Comparison of ENCODE assay signal across 8 cellular contexts in genomic region chrX:119755981-119756533, GRCh38. TPM values are rescaled to one million over a fixed set of nuclear protein-coding genes. Genes with fewer than 3 reads are reported as not detected.
DNase-seq lines count a peak whose midpoint lies in the region; ATAC-seq and TF ChIP-seq lines count a peak whose summit lies in the region.

No MANE protein-coding gene starts in this region.

- ATAC-seq in HG03135 (IDR thresholded peaks at IDR 0.05; ENCODE audit: unreplicated experiment) (peak; percentile 79), upper lobe of right lung (peak; percentile 12)

- no peaks in the 10 kb centered on the region for H3K9me3 ChIP-seq in upper lobe of right lung
- no peaks in the 10 kb centered on the region for H3K9me3 ChIP-seq in tibial nerve
- H3K9me3 ChIP-seq in sigmoid colon = no peaks in the 10 kb centered on the region

- H3K36me3 ChIP-seq in upper lobe of right lung (no peaks in the 10 kb centered on the region), tibial nerve (no peaks in the 10 kb centered on the region), sigmoid colon (no peaks in the 10 kb centered on the region)

- TF ChIP-seq CTCF in upper lobe of right lung (IDR thresholded peaks at IDR 0.05) (no peak), tibial nerve (IDR thresholded peaks at IDR 0.05) (no peak), sigmoid colon (IDR thresholded peaks at IDR 0.05) (no peak)

- TF ChIP-seq EP300 in tibial nerve (IDR thresholded peaks at IDR 0.05) (no peak), sigmoid colon (IDR thresholded peaks at IDR 0.05) (no peak)

- H3K27ac ChIP-seq in upper lobe of right lung (peak overlapping the region; percentile 42), tibial nerve (peak overlapping the region in 1 of 4 donors; percentile 40), sigmoid colon (no peak overlapping the region)

- TF ChIP-seq POLR2A in tibial nerve (IDR thresholded peaks at IDR 0.05) = no peak
- no peak for TF ChIP-seq POLR2A in sigmoid colon (IDR thresholded peaks at IDR 0.05)

- H3K4me1 ChIP-seq in upper lobe of right lung (no peaks in the 10 kb centered on the region), tibial nerve (peaks cover 0 to 13% (median 0%) of the 10 kb centered on the region in 4 donors), sigmoid colon (peaks cover 0 to 17% (median 7%) of the 10 kb centered on the region in 4 donors)

- H3K4me3 ChIP-seq in upper lobe of right lung = no peak overlapping the region
- H3K4me3 ChIP-seq in tibial nerve = no peak overlapping the region
- no peak overlapping the region for H3K4me3 ChIP-seq in sigmoid colon

- 63 to 71% methylated on average over 7 of the region's 7 CpGs for WGBS in tibial nerve, 2 donors
- 28 to 55% methylated on average over 7 of the region's 7 CpGs for WGBS in sigmoid colon, 2 donors

- intact Hi-C loops in upper lobe of right lung (cut with DNase I) = no loop called here
- intact Hi-C loops in sigmoid colon (cut with DNase I) = no loop called here

- no peaks in the 10 kb centered on the region for H3K27me3 ChIP-seq in upper lobe of right lung
- peaks cover 0 to 25% of the 10 kb centered on the region in 2 donors for H3K27me3 ChIP-seq in tibial nerve
- peaks cover 8 to 21% (median 11%) of the 10 kb centered on the region in 3 donors for H3K27me3 ChIP-seq in sigmoid colon

- DNase-seq in GM19240 (ENCODE audit: insufficient read length, low spot score) = peak; percentile 84
- DNase-seq in T-helper 9 cell = peak; percentile 32
- DNase-seq in germinal center (ENCODE audit: low spot score) = peak; percentile 10
- no peak for DNase-seq in upper lobe of right lung
- DNase-seq in tibial nerve (ENCODE audit: low spot score in 2 of 2) = no peak
- no peak for DNase-seq in amniotic stem cell (lab: John Stamatoyannopoulos, UW)
- no peak for DNase-seq in sigmoid colon

RNA-seq across cellular contexts. Expression of gene SOWAHD, which starts 2.3 kb away (rescaled TPM):
- total RNA-seq in upper lobe of right lung = 4.0 TPM
- total RNA-seq in tibial nerve = 1 to 10 TPM in 1 of 4 donors, not detected in 3; 1.1 TPM
- under 1 TPM in 1 of 4 donors, not detected in 3; 0.54 TPM for total RNA-seq in sigmoid colon
- 1 to 10 TPM; 3.0 to 5.3 (median 3.6) TPM for polyA plus RNA-seq in sigmoid colon

RNA-seq across cellular contexts. Expression of gene RPL39, which starts 35.4 kb away (rescaled TPM):
- total RNA-seq in upper lobe of right lung = 1,275 TPM
- total RNA-seq in tibial nerve = 1,000 to 10,000 TPM; 2,139 to 3,555 (median 3,085) TPM
- 1,000 to 10,000 TPM; 1,495 to 7,662 (median 5,013) TPM for total RNA-seq in sigmoid colon
- over 10,000 TPM in 1 of 3 donors, 1,000 to 10,000 TPM in 2; 6,879 to 11,369 (median 6,972) TPM for polyA plus RNA-seq in sigmoid colon

Comparison
In these comparisons a context has a peak if more than half of its experiments do, and no peak if none do; other contexts are left out.
1. DNase-seq: peak in GM19240 (single experiment), T-helper 9 cell (single experiment) and germinal center (single experiment); none in upper lobe of right lung (single experiment), tibial nerve (0 of 2), amniotic stem cell (single experiment) and sigmoid colon (single experiment).